Comparison of ENCODE assay signal across 11 cellular contexts in genomic region chr3:4850211-4850927, GRCh38.
DNase-seq lines count a peak whose midpoint lies in the region; ATAC-seq lines count a peak whose summit lies in the region.
"Had no signal": no experiment of that assay in that cellular context is flagged by ENCODE, and none has a peak within 500 bp of the region (broad histone marks: within the 10 kb centered on the region; RNA-seq: fewer than 3 reads in every experiment).

No MANE protein-coding gene starts in this region.

- H3K9me3 Mint-ChIP-seq in T-cell = no peaks in the 10 kb centered on the region
- peaks cover 3% of the 10 kb centered on the region for H3K9me3 Mint-ChIP-seq in natural killer cell treated with Interleukin-12 subunit alpha and Interleukin-12 subunit beta and Interleukin-15 and Interleukin-18, amount 100 ng/mL, for 72 hours

- H3K4me3 Mint-ChIP-seq in T-cell = peak overlapping the region; percentile 11 to 63 (median 26)
- peak overlapping the region; percentile 70 for H3K4me3 Mint-ChIP-seq in natural killer cell treated with Interleukin-12 subunit alpha and Interleukin-12 subunit beta and Interleukin-15 and Interleukin-18, amount 100 ng/mL, for 72 hours

- POLR2A ChIA-PET in T-cell (lab: Charles Lee) = interaction anchor here (0.6 to 1.6 kb wide), 10 partner anchors 16 to 357 kb away, joined by 3 to 9 read pairs (median 4); partner anchors contain the start of genes BHLHE40 (in 1 of the 2) and ITPR1 (in 1 of the 2)

- H3K36me3 Mint-ChIP-seq in T-cell = no peaks in the 10 kb centered on the region
- H3K36me3 Mint-ChIP-seq in natural killer cell treated with Interleukin-12 subunit alpha and Interleukin-12 subunit beta and Interleukin-15 and Interleukin-18, amount 100 ng/mL, for 72 hours = peaks cover 16% of the 10 kb centered on the region

- ATAC-seq in GM18858 (IDR thresholded peaks at IDR 0.05; ENCODE audit: unreplicated experiment) (peak; percentile 26), HG02678 (IDR thresholded peaks at IDR 0.05; ENCODE audit: unreplicated experiment) (peak; percentile 46), T-cell (replicated peaks in 1 of 4) (peak in 3 of 4 experiments; percentile 10 to 46 (median 20))
- peak; percentile 73 to 82 for ATAC-seq in natural killer cell treated with Interleukin-12 subunit alpha and Interleukin-12 subunit beta and Interleukin-15 and Interleukin-18, amount 100 ng/mL, for 72 hours

- peaks cover 85 to 90% (median 87%) of the 10 kb centered on the region in 3 donors for H3K4me1 Mint-ChIP-seq in T-cell
- H3K4me1 Mint-ChIP-seq in natural killer cell treated with Interleukin-12 subunit alpha and Interleukin-12 subunit beta and Interleukin-15 and Interleukin-18, amount 100 ng/mL, for 72 hours (ENCODE audit: low read depth in 2 of 2) = peaks cover 67 to 85% of the 10 kb centered on the region in 2 donors

- CTCF ChIA-PET in T-cell (lab: Charles Lee) = interaction anchor here (0.6 to 3.1 kb wide), 11 partner anchors 16 to 270 kb away, joined by 3 to 13 read pairs (median 4); partner anchors contain the start of gene BHLHE40 (in 1 of the 2)

- peak overlapping the region; percentile 93 to 96 for H3K27ac Mint-ChIP-seq in T-cell
- H3K27ac Mint-ChIP-seq in natural killer cell treated with Interleukin-12 subunit alpha and Interleukin-12 subunit beta and Interleukin-15 and Interleukin-18, amount 100 ng/mL, for 72 hours = peak overlapping the region; percentile 100

- H3K27me3 Mint-ChIP-seq in T-cell = no peaks in the 10 kb centered on the region
- no peaks in the 10 kb centered on the region for H3K27me3 Mint-ChIP-seq in natural killer cell treated with Interleukin-12 subunit alpha and Interleukin-12 subunit beta and Interleukin-15 and Interleukin-18, amount 100 ng/mL, for 72 hours

- peak in 18 of 34 experiments; percentile 8 to 43 (median 33) for DNase-seq in T-cell
- peak; percentile 83 for DNase-seq in natural killer cell treated with Interleukin-12 subunit alpha and Interleukin-12 subunit beta and Interleukin-15 and Interleukin-18, amount 100 ng/mL, for 72 hours (ENCODE audit: low spot score)
- no peak for DNase-seq in T1000 (lab: John Stamatoyannopoulos, UW)
- DNase-seq in NCI-H446 treated with DMSO at 0.1 percent for 48 hours (lab: John Stamatoyannopoulos, UW) = no peak
- no peak for DNase-seq in HCEC 1CT
- no peak for DNase-seq in DMS79 (lab: John Stamatoyannopoulos, UW)
- DNase-seq: effector CD8-positive, alpha-beta T cell; KG1; SW 1271 had no signal

Comparison
In these comparisons a context has a peak if more than half of its experiments do, and no peak if none do; other contexts are left out.
1. ATAC-seq: peak in every context shown above with its lines; median percentile 78 in natural killer cell treated with Interleukin-12 subunit alpha and Interleukin-12 subunit beta and Interleukin-15 and Interleukin-18, amount 100 ng/mL, for 72 hours; 46 in HG02678; 26 in GM18858; 20 in T-cell.
2. DNase-seq: peak in T-cell (18 of 34) and natural killer cell treated with Interleukin-12 subunit alpha and Interleukin-12 subunit beta and Interleukin-15 and Interleukin-18, amount 100 ng/mL, for 72 hours (single experiment); none in T1000 (single experiment), NCI-H446 treated with DMSO at 0.1 percent for 48 hours (single experiment), HCEC 1CT (single experiment) and DMS79 (single experiment).